1 cellular context compared by ENCODE assay signal in the genomic region with DNA sequence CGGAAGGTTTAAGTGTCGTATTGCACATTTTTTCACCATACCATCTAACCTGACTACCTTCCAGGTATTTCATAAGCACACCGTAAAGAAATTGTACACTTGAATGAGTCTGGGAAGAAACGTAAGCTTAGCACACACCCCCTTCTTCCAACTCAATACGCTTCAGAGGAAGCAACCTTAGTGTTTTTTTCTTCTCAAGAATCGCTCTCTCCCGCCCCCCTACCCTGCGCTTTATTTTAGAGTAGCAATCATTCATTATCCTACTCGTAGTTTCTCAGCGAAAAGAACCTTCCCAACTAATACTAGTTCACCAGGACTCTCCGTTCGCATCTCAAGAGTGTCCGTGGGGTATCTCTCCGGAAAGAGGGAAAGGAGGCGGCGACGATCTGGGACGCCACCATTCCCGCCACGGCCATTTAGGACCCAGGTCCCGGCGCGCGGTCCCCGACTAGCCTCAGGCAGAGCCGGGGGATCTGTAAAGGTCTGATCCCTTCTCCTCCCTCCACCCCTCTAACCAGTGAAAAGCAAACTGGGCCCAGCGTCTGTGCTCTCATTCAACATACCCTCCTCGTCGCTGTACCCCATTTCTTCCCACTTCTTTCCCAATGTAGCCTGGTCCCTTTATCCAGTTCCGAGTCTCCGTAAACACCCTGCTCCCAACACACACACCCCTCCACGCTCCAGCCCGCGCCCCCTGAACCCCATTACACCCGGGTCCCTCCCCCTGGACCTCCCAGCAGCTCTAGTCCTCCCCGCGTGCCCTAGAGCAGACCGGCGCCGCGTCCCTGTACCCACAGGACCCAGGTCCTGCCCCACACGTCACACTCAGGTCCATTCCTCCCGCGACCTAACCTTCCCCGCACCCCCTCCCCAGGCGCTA.
TF ChIP-seq lines count a peak whose summit lies in the region.

No MANE protein-coding gene starts in this region.

TF ChIP-seq in HEK293, 187 proteins besides CTCF, POLR2A, EP300 and RAD21 (continued from another document and continues in another):
- TF ChIP-seq, protein P1, sequence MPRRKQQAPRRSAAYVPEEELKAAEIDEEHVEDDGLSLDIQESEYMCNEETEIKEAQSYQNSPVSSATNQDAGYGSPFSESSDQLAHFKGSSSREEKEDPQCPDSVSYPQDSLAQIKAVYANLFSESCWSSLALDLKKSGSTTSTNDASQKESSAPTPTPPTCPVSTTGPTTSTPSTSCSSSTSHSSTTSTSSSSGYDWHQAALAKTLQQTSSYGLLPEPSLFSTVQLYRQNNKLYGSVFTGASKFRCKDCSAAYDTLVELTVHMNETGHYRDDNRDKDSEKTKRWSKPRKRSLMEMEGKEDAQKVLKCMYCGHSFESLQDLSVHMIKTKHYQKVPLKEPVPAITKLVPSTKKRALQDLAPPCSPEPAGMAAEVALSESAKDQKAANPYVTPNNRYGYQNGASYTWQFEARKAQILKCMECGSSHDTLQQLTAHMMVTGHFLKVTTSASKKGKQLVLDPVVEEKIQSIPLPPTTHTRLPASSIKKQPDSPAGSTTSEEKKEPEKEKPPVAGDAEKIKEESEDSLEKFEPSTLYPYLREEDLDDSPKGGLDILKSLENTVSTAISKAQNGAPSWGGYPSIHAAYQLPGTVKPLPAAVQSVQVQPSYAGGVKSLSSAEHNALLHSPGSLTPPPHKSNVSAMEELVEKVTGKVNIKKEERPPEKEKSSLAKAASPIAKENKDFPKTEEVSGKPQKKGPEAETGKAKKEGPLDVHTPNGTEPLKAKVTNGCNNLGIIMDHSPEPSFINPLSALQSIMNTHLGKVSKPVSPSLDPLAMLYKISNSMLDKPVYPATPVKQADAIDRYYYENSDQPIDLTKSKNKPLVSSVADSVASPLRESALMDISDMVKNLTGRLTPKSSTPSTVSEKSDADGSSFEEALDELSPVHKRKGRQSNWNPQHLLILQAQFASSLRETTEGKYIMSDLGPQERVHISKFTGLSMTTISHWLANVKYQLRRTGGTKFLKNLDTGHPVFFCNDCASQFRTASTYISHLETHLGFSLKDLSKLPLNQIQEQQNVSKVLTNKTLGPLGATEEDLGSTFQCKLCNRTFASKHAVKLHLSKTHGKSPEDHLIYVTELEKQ (tag by site-specific recombination; IDR thresholded peaks at IDR 0.05; ENCODE audit: borderline replicate concordance) = peak; percentile 43; the same call in 1 of the 2 replicates
- TF ChIP-seq, protein P2, sequence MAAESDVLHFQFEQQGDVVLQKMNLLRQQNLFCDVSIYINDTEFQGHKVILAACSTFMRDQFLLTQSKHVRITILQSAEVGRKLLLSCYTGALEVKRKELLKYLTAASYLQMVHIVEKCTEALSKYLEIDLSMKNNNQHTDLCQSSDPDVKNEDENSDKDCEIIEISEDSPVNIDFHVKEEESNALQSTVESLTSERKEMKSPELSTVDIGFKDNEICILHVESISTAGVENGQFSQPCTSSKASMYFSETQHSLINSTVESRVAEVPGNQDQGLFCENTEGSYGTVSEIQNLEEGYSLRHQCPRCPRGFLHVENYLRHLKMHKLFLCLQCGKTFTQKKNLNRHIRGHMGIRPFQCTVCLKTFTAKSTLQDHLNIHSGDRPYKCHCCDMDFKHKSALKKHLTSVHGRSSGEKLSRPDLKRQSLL (tag by site-specific recombination; IDR thresholded peaks at IDR 0.05) = no peak; the same call in 1 of the 2 replicates
- TF ChIP-seq GLIS2 (tag by site-specific recombination; IDR thresholded peaks at IDR 0.05) = peak; percentile 94
- TF ChIP-seq ZNF169 (tag by site-specific recombination; IDR thresholded peaks at IDR 0.05) = no peak
- TF ChIP-seq RBAK (tag by site-specific recombination; IDR thresholded peaks at IDR 0.05) = no peak
- 0 out of 2 replicates have a peak, but pooled peaks have one; percentile 38 for TF ChIP-seq ZNF423 (tag by site-specific recombination; IDR thresholded peaks at IDR 0.05)
- no peak for TF ChIP-seq ZNF549 (tag by site-specific recombination; IDR thresholded peaks at IDR 0.05)
- no peak for TF ChIP-seq ZNF175 (tag by site-specific recombination; IDR thresholded peaks at IDR 0.05)
- TF ChIP-seq ZNF335 (tag by site-specific recombination; conservative IDR thresholded peaks at IDR 0.05) = peak; percentile 98
- TF ChIP-seq, protein P3, sequence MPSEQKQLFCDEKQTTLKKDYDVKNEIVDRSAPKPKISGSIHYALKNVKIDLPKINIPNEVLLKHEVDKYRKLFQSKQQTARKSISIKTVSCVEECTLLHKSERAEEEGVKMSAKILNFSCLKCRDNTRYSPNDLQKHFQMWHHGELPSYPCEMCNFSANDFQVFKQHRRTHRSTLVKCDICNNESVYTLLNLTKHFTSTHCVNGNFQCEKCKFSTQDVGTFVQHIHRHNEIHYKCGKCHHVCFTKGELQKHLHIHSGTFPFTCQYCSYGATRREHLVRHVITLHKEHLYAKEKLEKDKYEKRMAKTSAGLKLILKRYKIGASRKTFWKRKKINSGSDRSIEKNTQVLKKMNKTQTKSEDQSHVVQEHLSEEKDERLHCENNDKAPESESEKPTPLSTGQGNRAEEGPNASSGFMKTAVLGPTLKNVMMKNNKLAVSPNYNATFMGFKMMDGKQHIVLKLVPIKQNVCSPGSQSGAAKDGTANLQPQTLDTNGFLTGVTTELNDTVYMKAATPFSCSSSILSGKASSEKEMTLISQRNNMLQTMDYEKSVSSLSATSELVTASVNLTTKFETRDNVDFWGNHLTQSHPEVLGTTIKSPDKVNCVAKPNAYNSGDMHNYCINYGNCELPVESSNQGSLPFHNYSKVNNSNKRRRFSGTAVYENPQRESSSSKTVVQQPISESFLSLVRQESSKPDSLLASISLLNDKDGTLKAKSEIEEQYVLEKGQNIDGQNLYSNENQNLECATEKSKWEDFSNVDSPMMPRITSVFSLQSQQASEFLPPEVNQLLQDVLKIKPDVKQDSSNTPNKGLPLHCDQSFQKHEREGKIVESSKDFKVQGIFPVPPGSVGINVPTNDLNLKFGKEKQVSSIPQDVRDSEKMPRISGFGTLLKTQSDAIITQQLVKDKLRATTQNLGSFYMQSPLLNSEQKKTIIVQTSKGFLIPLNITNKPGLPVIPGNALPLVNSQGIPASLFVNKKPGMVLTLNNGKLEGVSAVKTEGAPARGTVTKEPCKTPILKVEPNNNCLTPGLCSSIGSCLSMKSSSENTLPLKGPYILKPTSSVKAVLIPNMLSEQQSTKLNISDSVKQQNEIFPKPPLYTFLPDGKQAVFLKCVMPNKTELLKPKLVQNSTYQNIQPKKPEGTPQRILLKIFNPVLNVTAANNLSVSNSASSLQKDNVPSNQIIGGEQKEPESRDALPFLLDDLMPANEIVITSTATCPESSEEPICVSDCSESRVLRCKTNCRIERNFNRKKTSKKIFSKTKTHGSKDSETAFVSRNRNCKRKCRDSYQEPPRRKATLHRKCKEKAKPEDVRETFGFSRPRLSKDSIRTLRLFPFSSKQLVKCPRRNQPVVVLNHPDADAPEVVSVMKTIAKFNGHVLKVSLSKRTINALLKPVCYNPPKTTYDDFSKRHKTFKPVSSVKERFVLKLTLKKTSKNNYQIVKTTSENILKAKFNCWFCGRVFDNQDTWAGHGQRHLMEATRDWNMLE (tag by site-specific recombination; conservative IDR thresholded peaks at IDR 0.05; ENCODE audit: low read depth) = no peak
- TF ChIP-seq, protein P4, sequence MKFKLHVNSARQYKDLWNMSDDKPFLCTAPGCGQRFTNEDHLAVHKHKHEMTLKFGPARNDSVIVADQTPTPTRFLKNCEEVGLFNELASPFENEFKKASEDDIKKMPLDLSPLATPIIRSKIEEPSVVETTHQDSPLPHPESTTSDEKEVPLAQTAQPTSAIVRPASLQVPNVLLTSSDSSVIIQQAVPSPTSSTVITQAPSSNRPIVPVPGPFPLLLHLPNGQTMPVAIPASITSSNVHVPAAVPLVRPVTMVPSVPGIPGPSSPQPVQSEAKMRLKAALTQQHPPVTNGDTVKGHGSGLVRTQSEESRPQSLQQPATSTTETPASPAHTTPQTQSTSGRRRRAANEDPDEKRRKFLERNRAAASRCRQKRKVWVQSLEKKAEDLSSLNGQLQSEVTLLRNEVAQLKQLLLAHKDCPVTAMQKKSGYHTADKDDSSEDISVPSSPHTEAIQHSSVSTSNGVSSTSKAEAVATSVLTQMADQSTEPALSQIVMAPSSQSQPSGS (tag by site-specific recombination; IDR thresholded peaks at IDR 0.05; ENCODE audit: low read depth) = no peak
- TF ChIP-seq ZXDB (tag by site-specific recombination; IDR thresholded peaks at IDR 0.05) = peak; percentile 8
- TF ChIP-seq, protein P5, sequence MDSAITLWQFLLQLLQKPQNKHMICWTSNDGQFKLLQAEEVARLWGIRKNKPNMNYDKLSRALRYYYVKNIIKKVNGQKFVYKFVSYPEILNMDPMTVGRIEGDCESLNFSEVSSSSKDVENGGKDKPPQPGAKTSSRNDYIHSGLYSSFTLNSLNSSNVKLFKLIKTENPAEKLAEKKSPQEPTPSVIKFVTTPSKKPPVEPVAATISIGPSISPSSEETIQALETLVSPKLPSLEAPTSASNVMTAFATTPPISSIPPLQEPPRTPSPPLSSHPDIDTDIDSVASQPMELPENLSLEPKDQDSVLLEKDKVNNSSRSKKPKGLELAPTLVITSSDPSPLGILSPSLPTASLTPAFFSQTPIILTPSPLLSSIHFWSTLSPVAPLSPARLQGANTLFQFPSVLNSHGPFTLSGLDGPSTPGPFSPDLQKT (IDR thresholded peaks at IDR 0.05; ENCODE audit: borderline replicate concordance, low read depth, low read length) = no peak
- TF ChIP-seq, protein P6, sequence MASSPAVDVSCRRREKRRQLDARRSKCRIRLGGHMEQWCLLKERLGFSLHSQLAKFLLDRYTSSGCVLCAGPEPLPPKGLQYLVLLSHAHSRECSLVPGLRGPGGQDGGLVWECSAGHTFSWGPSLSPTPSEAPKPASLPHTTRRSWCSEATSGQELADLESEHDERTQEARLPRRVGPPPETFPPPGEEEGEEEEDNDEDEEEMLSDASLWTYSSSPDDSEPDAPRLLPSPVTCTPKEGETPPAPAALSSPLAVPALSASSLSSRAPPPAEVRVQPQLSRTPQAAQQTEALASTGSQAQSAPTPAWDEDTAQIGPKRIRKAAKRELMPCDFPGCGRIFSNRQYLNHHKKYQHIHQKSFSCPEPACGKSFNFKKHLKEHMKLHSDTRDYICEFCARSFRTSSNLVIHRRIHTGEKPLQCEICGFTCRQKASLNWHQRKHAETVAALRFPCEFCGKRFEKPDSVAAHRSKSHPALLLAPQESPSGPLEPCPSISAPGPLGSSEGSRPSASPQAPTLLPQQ (tag by site-specific recombination; IDR thresholded peaks at IDR 0.05) = peak; percentile 86
- TF ChIP-seq, protein P7, sequence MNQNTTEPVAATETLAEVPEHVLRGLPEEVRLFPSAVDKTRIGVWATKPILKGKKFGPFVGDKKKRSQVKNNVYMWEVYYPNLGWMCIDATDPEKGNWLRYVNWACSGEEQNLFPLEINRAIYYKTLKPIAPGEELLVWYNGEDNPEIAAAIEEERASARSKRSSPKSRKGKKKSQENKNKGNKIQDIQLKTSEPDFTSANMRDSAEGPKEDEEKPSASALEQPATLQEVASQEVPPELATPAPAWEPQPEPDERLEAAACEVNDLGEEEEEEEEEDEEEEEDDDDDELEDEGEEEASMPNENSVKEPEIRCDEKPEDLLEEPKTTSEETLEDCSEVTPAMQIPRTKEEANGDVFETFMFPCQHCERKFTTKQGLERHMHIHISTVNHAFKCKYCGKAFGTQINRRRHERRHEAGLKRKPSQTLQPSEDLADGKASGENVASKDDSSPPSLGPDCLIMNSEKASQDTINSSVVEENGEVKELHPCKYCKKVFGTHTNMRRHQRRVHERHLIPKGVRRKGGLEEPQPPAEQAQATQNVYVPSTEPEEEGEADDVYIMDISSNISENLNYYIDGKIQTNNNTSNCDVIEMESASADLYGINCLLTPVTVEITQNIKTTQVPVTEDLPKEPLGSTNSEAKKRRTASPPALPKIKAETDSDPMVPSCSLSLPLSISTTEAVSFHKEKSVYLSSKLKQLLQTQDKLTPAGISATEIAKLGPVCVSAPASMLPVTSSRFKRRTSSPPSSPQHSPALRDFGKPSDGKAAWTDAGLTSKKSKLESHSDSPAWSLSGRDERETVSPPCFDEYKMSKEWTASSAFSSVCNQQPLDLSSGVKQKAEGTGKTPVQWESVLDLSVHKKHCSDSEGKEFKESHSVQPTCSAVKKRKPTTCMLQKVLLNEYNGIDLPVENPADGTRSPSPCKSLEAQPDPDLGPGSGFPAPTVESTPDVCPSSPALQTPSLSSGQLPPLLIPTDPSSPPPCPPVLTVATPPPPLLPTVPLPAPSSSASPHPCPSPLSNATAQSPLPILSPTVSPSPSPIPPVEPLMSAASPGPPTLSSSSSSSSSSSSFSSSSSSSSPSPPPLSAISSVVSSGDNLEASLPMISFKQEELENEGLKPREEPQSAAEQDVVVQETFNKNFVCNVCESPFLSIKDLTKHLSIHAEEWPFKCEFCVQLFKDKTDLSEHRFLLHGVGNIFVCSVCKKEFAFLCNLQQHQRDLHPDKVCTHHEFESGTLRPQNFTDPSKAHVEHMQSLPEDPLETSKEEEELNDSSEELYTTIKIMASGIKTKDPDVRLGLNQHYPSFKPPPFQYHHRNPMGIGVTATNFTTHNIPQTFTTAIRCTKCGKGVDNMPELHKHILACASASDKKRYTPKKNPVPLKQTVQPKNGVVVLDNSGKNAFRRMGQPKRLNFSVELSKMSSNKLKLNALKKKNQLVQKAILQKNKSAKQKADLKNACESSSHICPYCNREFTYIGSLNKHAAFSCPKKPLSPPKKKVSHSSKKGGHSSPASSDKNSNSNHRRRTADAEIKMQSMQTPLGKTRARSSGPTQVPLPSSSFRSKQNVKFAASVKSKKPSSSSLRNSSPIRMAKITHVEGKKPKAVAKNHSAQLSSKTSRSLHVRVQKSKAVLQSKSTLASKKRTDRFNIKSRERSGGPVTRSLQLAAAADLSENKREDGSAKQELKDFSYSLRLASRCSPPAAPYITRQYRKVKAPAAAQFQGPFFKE (tag by site-specific recombination; IDR thresholded peaks at IDR 0.05; ENCODE audit: borderline replicate concordance) = no peak
- TF ChIP-seq, protein P8, sequence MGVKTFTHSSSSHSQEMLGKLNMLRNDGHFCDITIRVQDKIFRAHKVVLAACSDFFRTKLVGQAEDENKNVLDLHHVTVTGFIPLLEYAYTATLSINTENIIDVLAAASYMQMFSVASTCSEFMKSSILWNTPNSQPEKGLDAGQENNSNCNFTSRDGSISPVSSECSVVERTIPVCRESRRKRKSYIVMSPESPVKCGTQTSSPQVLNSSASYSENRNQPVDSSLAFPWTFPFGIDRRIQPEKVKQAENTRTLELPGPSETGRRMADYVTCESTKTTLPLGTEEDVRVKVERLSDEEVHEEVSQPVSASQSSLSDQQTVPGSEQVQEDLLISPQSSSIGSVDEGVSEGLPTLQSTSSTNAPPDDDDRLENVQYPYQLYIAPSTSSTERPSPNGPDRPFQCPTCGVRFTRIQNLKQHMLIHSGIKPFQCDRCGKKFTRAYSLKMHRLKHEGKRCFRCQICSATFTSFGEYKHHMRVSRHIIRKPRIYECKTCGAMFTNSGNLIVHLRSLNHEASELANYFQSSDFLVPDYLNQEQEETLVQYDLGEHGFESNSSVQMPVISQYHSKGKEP (tag by site-specific recombination; IDR thresholded peaks at IDR 0.05) = no peak
- peak; percentile 32; the same call in 1 of the 2 replicates for TF ChIP-seq ZEB2 (tag by site-specific recombination; IDR thresholded peaks at IDR 0.05)
- peak; percentile 41; the same call in 1 of the 2 replicates for TF ChIP-seq ZNF223 (tag by site-specific recombination; IDR thresholded peaks at IDR 0.05)
- TF ChIP-seq, protein P9, sequence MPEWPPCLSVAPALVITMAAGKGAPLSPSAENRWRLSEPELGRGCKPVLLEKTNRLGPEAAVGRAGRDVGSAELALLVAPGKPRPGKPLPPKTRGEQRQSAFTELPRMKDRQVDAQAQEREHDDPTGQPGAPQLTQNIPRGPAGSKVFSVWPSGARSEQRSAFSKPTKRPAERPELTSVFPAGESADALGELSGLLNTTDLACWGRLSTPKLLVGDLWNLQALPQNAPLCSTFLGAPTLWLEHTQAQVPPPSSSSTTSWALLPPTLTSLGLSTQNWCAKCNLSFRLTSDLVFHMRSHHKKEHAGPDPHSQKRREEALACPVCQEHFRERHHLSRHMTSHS (tag by site-specific recombination; IDR thresholded peaks at IDR 0.05) = no peak
- no peak for TF ChIP-seq ZNF560 (tag by site-specific recombination; IDR thresholded peaks at IDR 0.05; ENCODE audit: borderline replicate concordance)
- TF ChIP-seq ZNF596 (tag by site-specific recombination; IDR thresholded peaks at IDR 0.05) = no peak
- peak; percentile 79 for TF ChIP-seq SP3 (tag by site-specific recombination; IDR thresholded peaks at IDR 0.05)
- TF ChIP-seq ZNF121 (tag by site-specific recombination; IDR thresholded peaks at IDR 0.05) = no peak
